ENCODE assay signal across 10 cellular contexts in the genomic region with DNA sequence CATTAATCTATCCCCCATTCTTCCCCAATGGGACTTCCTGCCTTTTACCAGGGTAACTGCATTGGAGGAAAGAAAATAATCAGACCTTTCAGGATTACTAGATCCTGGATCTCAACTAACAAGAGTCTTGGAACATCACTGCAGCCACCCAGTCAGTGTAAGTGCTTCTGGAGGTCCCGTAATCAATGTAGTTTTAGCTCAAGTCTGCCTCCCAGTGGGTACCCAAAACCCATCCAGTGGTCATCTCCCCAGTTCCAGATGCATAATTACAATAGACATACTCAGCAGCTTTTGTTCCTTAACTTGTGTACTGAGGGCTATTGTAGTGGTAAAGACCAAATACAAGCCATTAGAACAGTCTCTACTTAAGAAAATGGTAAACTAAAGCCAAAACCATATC.
DNase-seq lines count a peak whose midpoint lies in the region; ATAC-seq, FAIRE-seq and TF ChIP-seq lines count a peak whose summit lies in the region.
"Had no signal": no experiment of that assay in that cellular context is flagged by ENCODE, and none has a peak within 500 bp of the region (broad histone marks: within the 10 kb centered on the region; RNA-seq: fewer than 3 reads in every experiment).

No MANE protein-coding gene starts in this region.

- peak; percentile 3 to 27 (median 8); a peak in 2 of 6 replicates for TF ChIP-seq CTCF in HCT116 (IDR thresholded peaks at IDR 0.05 in 2 of 3, conservative IDR thresholded peaks at IDR 0.05 in 1 of 3; ENCODE audit: borderline replicate concordance in 1 of 3, insufficient read depth in 1 of 3, low read depth in 2 of 3, low read length in 2 of 3)
- peak; percentile 70 for TF ChIP-seq CTCF in WERI-Rb-1 (IDR thresholded peaks at IDR 0.05; ENCODE audit: low read depth, low read length)
- TF ChIP-seq CTCF in keratinocyte (optimal IDR thresholded peaks at IDR 0.05 in 1 of 3, IDR thresholded peaks at IDR 0.05 in 1 of 3, conservative IDR thresholded peaks at IDR 0.05 in 1 of 3; ENCODE audit: extremely low read depth in 1 of 3, insufficient read depth in 2 of 3, low read length in 3 of 3): peak; percentile 14 to 52 (median 15)

- dilution Hi-C loops in keratinocyte (cut with MboI; ENCODE audit: extremely low pct_ligation_motif_present, low sequenced_read_pairs): no loop called here

- ATAC-seq in HCT116 (peak; percentile 61; the same call in 1 of the 2 replicates), GM21526 (IDR thresholded peaks at IDR 0.05; ENCODE audit: low FRiP score, unreplicated experiment) (no peak), HG03354 (IDR thresholded peaks at IDR 0.05; ENCODE audit: poor library complexity, severe bottlenecking, unreplicated experiment) (no peak)
- ATAC-seq: left colon had no signal

- no TSS peak for BruUV-seq in HCT116 (replicated peaks; lab: Mats Ljungman, UMichigan)

- FAIRE-seq in keratinocyte (lab: Jason Lieb, UNC): no peak

- no peaks in the 10 kb centered on the region for H3K79me2 ChIP-seq in HCT116 (ENCODE audit: insufficient read depth, low read length)
- no peaks in the 10 kb centered on the region for H3K79me2 ChIP-seq in keratinocyte (ENCODE audit: control insufficient read depth, insufficient read depth, low read length)

- H3K9me1 ChIP-seq in keratinocyte (ENCODE audit: control insufficient read depth, extremely low read depth, insufficient read depth, low read length): no peaks in the 10 kb centered on the region

- peak; percentile 37; the same call in 1 of the 2 replicates for TF ChIP-seq RAD21 in HCT116 (IDR thresholded peaks at IDR 0.05; ENCODE audit: low read depth)

- H3K27ac ChIP-seq in HCT116 (ENCODE audit: low read depth, low read length): no peak overlapping the region
- no peak overlapping the region for H3K27ac ChIP-seq in WERI-Rb-1
- H3K27ac ChIP-seq in keratinocyte (ENCODE audit: control insufficient read depth, insufficient read depth, low read length): no peak overlapping the region

- H4K20me1 ChIP-seq in HCT116 (ENCODE audit: insufficient read depth) (no peaks in the 10 kb centered on the region), keratinocyte (ENCODE audit: control insufficient read depth, extremely low read depth, insufficient read depth, low read length) (no peaks in the 10 kb centered on the region)

- H3K9me2 ChIP-seq in HCT116 (ENCODE audit: insufficient read depth): no peaks in the 10 kb centered on the region

- H3K4me3 ChIP-seq in HCT116 (replicated peaks in 1 of 2; ENCODE audit: low read depth in 1 of 2, low read length in 2 of 2) (no peak overlapping the region), WERI-Rb-1 (ENCODE audit: low read depth, low read length) (no peak overlapping the region), keratinocyte (ENCODE audit: control insufficient read depth in 2 of 3, extremely low read depth in 1 of 3, insufficient read depth in 2 of 3, low read depth in 1 of 3, low read length in 3 of 3) (no peak overlapping the region)

- H3K9ac ChIP-seq in HCT116 (ENCODE audit: low read length) (no peak overlapping the region), keratinocyte (ENCODE audit: control insufficient read depth, extremely low read depth, insufficient read depth, low read length) (no peak overlapping the region)

- intact Hi-C loops in HCT116 (cut with micrococcal nuclease): loop anchor here (1.0 kb wide), 1 partner anchor 42 kb away; no protein-coding TSS in a partner anchor

- H2AFZ ChIP-seq in HCT116 (ENCODE audit: low read depth, low read length, poor library complexity, severe bottlenecking) (no peak overlapping the region), keratinocyte (ENCODE audit: control insufficient read depth, low read length) (no peak overlapping the region)

- no peaks in the 10 kb centered on the region for H3K27me3 ChIP-seq in HCT116 (ENCODE audit: insufficient read depth, low read length)
- no peaks in the 10 kb centered on the region for H3K27me3 ChIP-seq in WERI-Rb-1 (ENCODE audit: insufficient read depth, low read depth, severe bottlenecking)
- no peaks in the 10 kb centered on the region for H3K27me3 ChIP-seq in keratinocyte (ENCODE audit: control insufficient read depth, extremely low read depth, insufficient read depth, low read length)

- no peak overlapping the region for H3K4me2 ChIP-seq in HCT116 (ENCODE audit: low read length)
- no peak overlapping the region for H3K4me2 ChIP-seq in keratinocyte (ENCODE audit: control insufficient read depth, extremely low read depth, insufficient read depth, low read depth, low read length)

- H3K9me3 ChIP-seq in HCT116 (ENCODE audit: control insufficient read depth in 1 of 2, insufficient read depth in 1 of 2, low read depth in 1 of 2, low read length in 2 of 2) (no peaks in the 10 kb centered on the region), WERI-Rb-1 (ENCODE audit: severe bottlenecking) (no peaks in the 10 kb centered on the region), keratinocyte (ENCODE audit: control insufficient read depth, low read depth, low read length) (no peaks in the 10 kb centered on the region)

- no peak for TF ChIP-seq POLR2A in HCT116 (IDR thresholded peaks at IDR 0.05; ENCODE audit: borderline replicate concordance, extremely low read depth, insufficient read depth, insufficient read length)

- CTCF ChIA-PET in HCT116 (lab: Charles Lee): no interaction called here

- H3K4me1 ChIP-seq in HCT116 (ENCODE audit: control insufficient read depth in 1 of 2, insufficient read depth in 2 of 2, low read length in 2 of 2) (no peaks in the 10 kb centered on the region), keratinocyte (ENCODE audit: control insufficient read depth, extremely low read depth, insufficient read depth, low read length) (no peaks in the 10 kb centered on the region)

- H3K36me3 ChIP-seq in HCT116 (ENCODE audit: control insufficient read depth in 1 of 2, insufficient read depth in 2 of 2, low read length in 2 of 2) (no peaks in the 10 kb centered on the region), WERI-Rb-1 (no peaks in the 10 kb centered on the region), keratinocyte (ENCODE audit: control insufficient read depth in 2 of 2, extremely low read depth in 1 of 2, insufficient read depth in 2 of 2, low read length in 2 of 2) (no peaks in the 10 kb centered on the region)

- POLR2A ChIA-PET in HCT116 (lab: Charles Lee): no interaction called here

- RAD21 ChIA-PET in HCT116 (lab: Charles Lee; ENCODE audit: low non-redundant PET in 1 of 2, low total read pairs in 2 of 2, uncharacterized antibody in 2 of 2, unreplicated experiment in 2 of 2): no interaction called here

- DNase-seq in GM03348 (ENCODE audit: low spot score): peak; percentile 4
- no peak for DNase-seq in HCT116 (ENCODE audit: low read depth, low spot score)
- peak; percentile 51 for DNase-seq in WERI-Rb-1
- DNase-seq in keratinocyte (ENCODE audit: low read depth, low spot score): no peak
- DNase-seq in activated T-cell treated with anti-CD3 and anti-CD28 coated beads for 4 hours: no peak
- DNase-seq in SIG-M5 (lab: John Stamatoyannopoulos, UW): no peak
- DNase-seq: COR-L47, left colon had no signal

TF ChIP-seq in HCT116, 20 proteins besides CTCF, POLR2A, EP300 and RAD21 (continues in another document):
- TF ChIP-seq YY1 (IDR thresholded peaks at IDR 0.05; ENCODE audit: extremely low read depth, insufficient replicate concordance, low read depth, low read length) (no peak), SIN3A (IDR thresholded peaks at IDR 0.05; ENCODE audit: low read depth) (no peak), FOSL1 (IDR thresholded peaks at IDR 0.05; ENCODE audit: low read depth) (no peak), SRF (IDR thresholded peaks at IDR 0.05; ENCODE audit: low read depth) (no peak), JUND (IDR thresholded peaks at IDR 0.05) (no peak), ZNF274 (IDR thresholded peaks at IDR 0.05; ENCODE audit: low read depth, low read length) (no peak), CBX3 (IDR thresholded peaks at IDR 0.05; ENCODE audit: low read depth) (no peak), CEBPB (IDR thresholded peaks at IDR 0.05; ENCODE audit: low read depth) (no peak), TCF7L2 (IDR thresholded peaks at IDR 0.05; ENCODE audit: borderline replicate concordance, extremely low read depth, insufficient read depth, insufficient read length) (no peak), EGR1 (IDR thresholded peaks at IDR 0.05; ENCODE audit: low read depth) (no peak), POLR2AphosphoS5 (IDR thresholded peaks at IDR 0.05; ENCODE audit: low read depth, low read length) (no peak)
- TF ChIP-seq, protein P1, sequence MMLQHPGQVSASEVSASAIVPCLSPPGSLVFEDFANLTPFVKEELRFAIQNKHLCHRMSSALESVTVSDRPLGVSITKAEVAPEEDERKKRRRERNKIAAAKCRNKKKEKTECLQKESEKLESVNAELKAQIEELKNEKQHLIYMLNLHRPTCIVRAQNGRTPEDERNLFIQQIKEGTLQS (IDR thresholded peaks at IDR 0.05): no peak
- TF ChIP-seq, protein P2, sequence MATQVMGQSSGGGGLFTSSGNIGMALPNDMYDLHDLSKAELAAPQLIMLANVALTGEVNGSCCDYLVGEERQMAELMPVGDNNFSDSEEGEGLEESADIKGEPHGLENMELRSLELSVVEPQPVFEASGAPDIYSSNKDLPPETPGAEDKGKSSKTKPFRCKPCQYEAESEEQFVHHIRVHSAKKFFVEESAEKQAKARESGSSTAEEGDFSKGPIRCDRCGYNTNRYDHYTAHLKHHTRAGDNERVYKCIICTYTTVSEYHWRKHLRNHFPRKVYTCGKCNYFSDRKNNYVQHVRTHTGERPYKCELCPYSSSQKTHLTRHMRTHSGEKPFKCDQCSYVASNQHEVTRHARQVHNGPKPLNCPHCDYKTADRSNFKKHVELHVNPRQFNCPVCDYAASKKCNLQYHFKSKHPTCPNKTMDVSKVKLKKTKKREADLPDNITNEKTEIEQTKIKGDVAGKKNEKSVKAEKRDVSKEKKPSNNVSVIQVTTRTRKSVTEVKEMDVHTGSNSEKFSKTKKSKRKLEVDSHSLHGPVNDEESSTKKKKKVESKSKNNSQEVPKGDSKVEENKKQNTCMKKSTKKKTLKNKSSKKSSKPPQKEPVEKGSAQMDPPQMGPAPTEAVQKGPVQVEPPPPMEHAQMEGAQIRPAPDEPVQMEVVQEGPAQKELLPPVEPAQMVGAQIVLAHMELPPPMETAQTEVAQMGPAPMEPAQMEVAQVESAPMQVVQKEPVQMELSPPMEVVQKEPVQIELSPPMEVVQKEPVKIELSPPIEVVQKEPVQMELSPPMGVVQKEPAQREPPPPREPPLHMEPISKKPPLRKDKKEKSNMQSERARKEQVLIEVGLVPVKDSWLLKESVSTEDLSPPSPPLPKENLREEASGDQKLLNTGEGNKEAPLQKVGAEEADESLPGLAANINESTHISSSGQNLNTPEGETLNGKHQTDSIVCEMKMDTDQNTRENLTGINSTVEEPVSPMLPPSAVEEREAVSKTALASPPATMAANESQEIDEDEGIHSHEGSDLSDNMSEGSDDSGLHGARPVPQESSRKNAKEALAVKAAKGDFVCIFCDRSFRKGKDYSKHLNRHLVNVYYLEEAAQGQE (IDR thresholded peaks at IDR 0.05; ENCODE audit: low read depth): no peak
- TF ChIP-seq, protein P3, sequence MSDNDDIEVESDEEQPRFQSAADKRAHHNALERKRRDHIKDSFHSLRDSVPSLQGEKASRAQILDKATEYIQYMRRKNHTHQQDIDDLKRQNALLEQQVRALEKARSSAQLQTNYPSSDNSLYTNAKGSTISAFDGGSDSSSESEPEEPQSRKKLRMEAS (IDR thresholded peaks at IDR 0.05): no peak

Comparison
In these comparisons a context has a peak if more than half of its experiments do, and no peak if none do; other contexts are left out.
1. DNase-seq: peak in GM03348 (single experiment) and WERI-Rb-1 (single experiment); none in HCT116 (single experiment), keratinocyte (single experiment), activated T-cell treated with anti-CD3 and anti-CD28 coated beads for 4 hours (single experiment) and SIG-M5 (single experiment).
2. CTCF ChIP-seq: peak in every context shown above with its lines; median percentile 70 in WERI-Rb-1; 15 in keratinocyte; 8 in HCT116.